In genomic region chr6:167309355-167310192, GRCh38 we compare ENCODE assay signal across 18 cellular contexts. TPM values are rescaled to one million over a fixed set of nuclear protein-coding genes. Genes with fewer than 3 reads are reported as not detected.
"Had no signal": no experiment of that assay in that cellular context is flagged by ENCODE, and none has a peak within 500 bp of the region (broad histone marks: within the 10 kb centered on the region; RNA-seq: fewer than 3 reads in every experiment).

No MANE protein-coding gene starts in this region.

RNA-seq across cellular contexts. Expression of gene TTLL2, which starts 15.3 kb away (rescaled TPM):
- total RNA-seq: left cardiac atrium, left lung, lung, mesothelial cell of epicardium, mononuclear cell, natural killer cell, osteocyte, posterior vena cava, pulmonary artery endothelial cell, right cardiac atrium, skeletal muscle tissue, smooth muscle cell, tibial nerve, upper lobe of left lung, urinary bladder, vagina had no signal
- polyA plus RNA-seq: lung, right cardiac atrium, smooth muscle cell, urinary bladder had no signal

RNA-seq across cellular contexts. Expression of gene UNC93A, which starts 18.5 kb away (rescaled TPM):
- total RNA-seq: left cardiac atrium, left lung, lung, mesothelial cell of epicardium, mononuclear cell, natural killer cell, occipital lobe, osteocyte, posterior vena cava, pulmonary artery endothelial cell, right cardiac atrium, skeletal muscle tissue, smooth muscle cell, temporal lobe, tibial nerve, upper lobe of left lung, urinary bladder had no signal
- polyA plus RNA-seq: lung, right cardiac atrium, smooth muscle cell, urinary bladder had no signal
